In the genomic region with DNA sequence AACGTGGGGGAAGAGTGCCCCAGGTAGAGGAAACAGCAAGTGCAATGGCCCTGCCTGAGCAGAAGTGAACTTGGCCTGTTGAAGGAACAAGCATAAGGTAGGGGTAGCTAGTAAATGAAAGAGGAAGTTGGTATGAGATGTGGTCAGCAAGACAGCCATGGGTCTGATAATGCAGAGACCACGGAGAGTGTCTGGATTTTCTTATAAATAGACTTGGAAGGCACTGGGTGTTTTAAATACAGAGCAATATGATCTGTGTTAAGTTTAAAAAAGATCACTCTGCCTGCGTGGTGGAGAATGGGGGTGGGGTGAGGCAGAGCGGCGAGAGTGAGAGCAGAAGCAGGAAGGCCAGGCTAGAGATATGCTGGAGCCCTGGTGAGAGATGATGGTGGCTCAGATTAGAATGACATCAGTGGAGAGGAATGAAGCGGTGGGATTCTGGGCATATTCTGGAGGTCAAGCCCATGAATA, we compare ENCODE assay signal across 8 cellular contexts. TPM values are rescaled to one million over a fixed set of nuclear protein-coding genes. Genes with fewer than 3 reads are reported as not detected.
DNase-seq lines count a peak whose midpoint lies in the region; ATAC-seq and TF ChIP-seq lines count a peak whose summit lies in the region.

No MANE protein-coding gene starts in this region.

- H3K27me3 Mint-ChIP-seq in activated T-helper 1 cell treated with anti-CD3 and anti-CD28 coated beads, Interleukin-12 subunit alpha, Interleukin-12 subunit beta, Interleukin-2, Interleukin-4 antibody, amounts not matched to agents 30 ng/mL and 10 ng/mL and 1 ng/mL, durations not matched to agents 14 hours and 24 hours and 36 hours (ENCODE audit: insufficient read depth) = no peaks in the 10 kb centered on the region

- H3K27ac Mint-ChIP-seq in activated T-helper 1 cell treated with anti-CD3 and anti-CD28 coated beads, Interleukin-12 subunit alpha, Interleukin-12 subunit beta, Interleukin-2, Interleukin-4 antibody, amounts not matched to agents 30 ng/mL and 10 ng/mL and 1 ng/mL, durations not matched to agents 14 hours and 24 hours and 36 hours = peak overlapping the region; percentile 85

- ATAC-seq in GM18505 (IDR thresholded peaks at IDR 0.05; ENCODE audit: unreplicated experiment) (peak; percentile 90), GM21825 (IDR thresholded peaks at IDR 0.05; ENCODE audit: unreplicated experiment) (peak; percentile 95), left colon (peak; percentile 26)

- peak overlapping the region; percentile 96 for H3K4me3 Mint-ChIP-seq in activated T-helper 1 cell treated with anti-CD3 and anti-CD28 coated beads, Interleukin-12 subunit alpha, Interleukin-12 subunit beta, Interleukin-2, Interleukin-4 antibody, amounts not matched to agents 30 ng/mL and 10 ng/mL and 1 ng/mL, durations not matched to agents 14 hours and 24 hours and 36 hours

- TF ChIP-seq POLR2A in GM18505 (IDR thresholded peaks at IDR 0.05; ENCODE audit: borderline replicate concordance, extremely low read depth, insufficient read depth, insufficient read length) = peak; percentile 54

- peaks cover 73% of the 10 kb centered on the region for H3K36me3 Mint-ChIP-seq in activated T-helper 1 cell treated with anti-CD3 and anti-CD28 coated beads, Interleukin-12 subunit alpha, Interleukin-12 subunit beta, Interleukin-2, Interleukin-4 antibody, amounts not matched to agents 30 ng/mL and 10 ng/mL and 1 ng/mL, durations not matched to agents 14 hours and 24 hours and 36 hours (ENCODE audit: low read depth)

- no peaks in the 10 kb centered on the region for H3K9me3 Mint-ChIP-seq in activated T-helper 1 cell treated with anti-CD3 and anti-CD28 coated beads, Interleukin-12 subunit alpha, Interleukin-12 subunit beta, Interleukin-2, Interleukin-4 antibody, amounts not matched to agents 30 ng/mL and 10 ng/mL and 1 ng/mL, durations not matched to agents 14 hours and 24 hours and 36 hours

- DNase-seq in Kasumi-1 (lab: John Stamatoyannopoulos, UW) = peak; percentile 83 to 85
- DNase-seq in activated T-helper 1 cell treated with anti-CD3 and anti-CD28 coated beads, Interleukin-12 subunit alpha, Interleukin-12 subunit beta, Interleukin-2, Interleukin-4 antibody, amounts not matched to agents 30 ng/mL and 10 ng/mL and 1 ng/mL, durations not matched to agents 14 hours and 24 hours and 36 hours (ENCODE audit: low spot score) = peak; percentile 25
- peak; percentile 50 for DNase-seq in left colon
- no peak for DNase-seq in LoVo (ENCODE audit: low spot score)
- no peak for DNase-seq in HUDEP-2 (lab: John Stamatoyannopoulos, UW; ENCODE audit: unreplicated experiment in 76 of 76)
- no peak for DNase-seq in COLO668 (lab: John Stamatoyannopoulos, UW; ENCODE audit: unreplicated experiment)

- intact Hi-C loops in activated T-helper 1 cell treated with anti-CD3 and anti-CD28 coated beads, Interleukin-12 subunit alpha, Interleukin-12 subunit beta, Interleukin-2, Interleukin-4 antibody, amounts not matched to agents 30 ng/mL and 10 ng/mL and 1 ng/mL, durations not matched to agents 14 hours and 24 hours and 36 hours (cut with micrococcal nuclease) = loop anchor here (1.0 to 2.0 kb wide), 7 partner anchors 25 to 172 kb away; partner anchors contain the start of genes LSM11 and THG1L
- intact Hi-C loops in left colon (cut with DNase I, micrococcal nuclease) = no loop called here

- H3K4me1 Mint-ChIP-seq in activated T-helper 1 cell treated with anti-CD3 and anti-CD28 coated beads, Interleukin-12 subunit alpha, Interleukin-12 subunit beta, Interleukin-2, Interleukin-4 antibody, amounts not matched to agents 30 ng/mL and 10 ng/mL and 1 ng/mL, durations not matched to agents 14 hours and 24 hours and 36 hours (ENCODE audit: low read depth) = peaks cover 66% of the 10 kb centered on the region

RNA-seq across cellular contexts. Expression of gene ADAM19, which starts 4.2 kb away (rescaled TPM):
- total RNA-seq in activated T-helper 1 cell treated with anti-CD3 and anti-CD28 coated beads, Interleukin-12 subunit alpha, Interleukin-12 subunit beta, Interleukin-2, Interleukin-4 antibody, amounts not matched to agents 30 ng/mL and 10 ng/mL and 1 ng/mL, durations not matched to agents 14 hours and 24 hours and 36 hours = 341 and 348 TPM in 2 replicates
- 1 to 10 TPM; 2.7 to 9.1 TPM for total RNA-seq in left colon

Comparison
In these comparisons a context has a peak if more than half of its experiments do, and no peak if none do; other contexts are left out.
1. ATAC-seq: peak in every context shown above with its lines; median percentile 95 in GM21825; 90 in GM18505; 26 in left colon.
2. DNase-seq: peak in Kasumi-1 (2 of 2), activated T-helper 1 cell treated with anti-CD3 and anti-CD28 coated beads, Interleukin-12 subunit alpha, Interleukin-12 subunit beta, Interleukin-2, Interleukin-4 antibody, amounts not matched to agents 30 ng/mL and 10 ng/mL and 1 ng/mL, durations not matched to agents 14 hours and 24 hours and 36 hours (single experiment) and left colon (2 of 2); none in LoVo (single experiment), HUDEP-2 (0 of 76) and COLO668 (single experiment).
3. RNA of gene ADAM19, which starts 4.2 kb away (total RNA-seq): 341 to 348 TPM in activated T-helper 1 cell treated with anti-CD3 and anti-CD28 coated beads, Interleukin-12 subunit alpha, Interleukin-12 subunit beta, Interleukin-2, Interleukin-4 antibody, amounts not matched to agents 30 ng/mL and 10 ng/mL and 1 ng/mL, durations not matched to agents 14 hours and 24 hours and 36 hours; 2.7 to 9.1 TPM in left colon; every median in the first group is over 10 times any median in the second.